ENCODE assay signal across 1 cellular context in the genomic region with DNA sequence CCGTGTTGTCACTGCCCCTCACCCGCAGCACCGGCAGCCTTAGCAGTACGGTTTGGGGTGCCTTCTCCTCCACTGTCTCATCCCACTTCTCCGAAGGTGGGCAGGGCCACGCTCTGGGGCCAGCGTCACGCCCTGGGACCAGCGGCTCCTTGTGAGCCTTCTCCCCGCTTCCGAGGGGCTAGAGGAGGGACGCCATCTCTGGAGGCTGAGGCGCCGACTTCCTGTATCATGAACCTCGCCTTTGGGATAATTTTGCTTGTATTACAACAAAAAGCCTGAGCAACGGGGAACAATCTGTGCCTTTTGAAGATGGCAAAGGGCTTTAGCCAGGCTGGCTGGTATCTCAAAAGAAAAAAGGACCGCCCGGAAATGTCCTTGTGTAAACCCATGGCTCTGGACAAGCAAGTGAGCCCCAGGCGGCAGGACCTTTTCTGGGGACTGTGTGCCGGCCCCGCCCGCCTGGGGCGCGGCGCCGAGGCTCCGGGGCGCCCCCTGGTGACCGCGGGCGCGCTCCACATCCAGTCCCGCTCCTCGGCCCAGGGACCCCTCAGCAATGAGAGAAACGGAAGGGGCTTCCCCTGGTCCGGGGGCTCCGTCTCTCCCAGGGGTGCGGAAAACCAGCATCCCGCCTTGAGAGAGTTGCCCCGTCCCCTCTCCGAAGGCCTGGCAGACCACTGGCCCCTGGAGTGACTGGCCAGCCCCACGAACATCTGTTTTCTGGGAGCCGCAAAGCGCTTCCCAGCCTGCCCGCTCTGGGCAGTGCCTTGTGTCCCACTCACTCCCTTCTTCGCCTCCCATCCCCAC.
A peak's percentile ranks its signal among the peaks of the same experiment; 100 is the strongest.
TF ChIP-seq lines count a peak whose summit lies in the region.

No MANE protein-coding gene starts in this region.

TF ChIP-seq in HepG2, 621 proteins besides CTCF, POLR2A, EP300 and RAD21 (continued from another document and continues in another):
- no peak for TF ChIP-seq ZNF770 (CRISPR knock-in tag; IDR thresholded peaks at IDR 0.05)
- 0 out of 2 replicates have a peak, but pooled peaks have one; percentile 22 for TF ChIP-seq SP4 (CRISPR knock-in tag; IDR thresholded peaks at IDR 0.05)
- no peak for TF ChIP-seq ZBTB49 (CRISPR knock-in tag; IDR thresholded peaks at IDR 0.05; ENCODE audit: borderline replicate concordance)
- TF ChIP-seq TGIF2 (CRISPR knock-in tag; IDR thresholded peaks at IDR 0.05) = no peak
- TF ChIP-seq ZNF784 (CRISPR knock-in tag; IDR thresholded peaks at IDR 0.05; ENCODE audit: borderline replicate concordance) = no peak
- TF ChIP-seq HDAC1 (CRISPR knock-in tag; IDR thresholded peaks at IDR 0.05) = peak; percentile 56; the same call in 1 of the 2 replicates
- no peak for TF ChIP-seq DMTF1 (CRISPR knock-in tag; IDR thresholded peaks at IDR 0.05)
- TF ChIP-seq, protein P1, sequence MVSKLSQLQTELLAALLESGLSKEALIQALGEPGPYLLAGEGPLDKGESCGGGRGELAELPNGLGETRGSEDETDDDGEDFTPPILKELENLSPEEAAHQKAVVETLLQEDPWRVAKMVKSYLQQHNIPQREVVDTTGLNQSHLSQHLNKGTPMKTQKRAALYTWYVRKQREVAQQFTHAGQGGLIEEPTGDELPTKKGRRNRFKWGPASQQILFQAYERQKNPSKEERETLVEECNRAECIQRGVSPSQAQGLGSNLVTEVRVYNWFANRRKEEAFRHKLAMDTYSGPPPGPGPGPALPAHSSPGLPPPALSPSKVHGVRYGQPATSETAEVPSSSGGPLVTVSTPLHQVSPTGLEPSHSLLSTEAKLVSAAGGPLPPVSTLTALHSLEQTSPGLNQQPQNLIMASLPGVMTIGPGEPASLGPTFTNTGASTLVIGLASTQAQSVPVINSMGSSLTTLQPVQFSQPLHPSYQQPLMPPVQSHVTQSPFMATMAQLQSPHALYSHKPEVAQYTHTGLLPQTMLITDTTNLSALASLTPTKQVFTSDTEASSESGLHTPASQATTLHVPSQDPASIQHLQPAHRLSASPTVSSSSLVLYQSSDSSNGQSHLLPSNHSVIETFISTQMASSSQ (IDR thresholded peaks at IDR 0.05; ENCODE audit: low read depth) = no peak
- TF ChIP-seq, protein P1 (CRISPR knock-in tag; IDR thresholded peaks at IDR 0.05; ENCODE audit: borderline replicate concordance) = no peak; the same call in 1 of the 2 replicates
- TF ChIP-seq KAT2B (IDR thresholded peaks at IDR 0.05; ENCODE audit: borderline replicate concordance, low read depth, low read length) = no peak
- peak; percentile 100 for TF ChIP-seq AGO1 (IDR thresholded peaks at IDR 0.05; ENCODE audit: low read depth, low read length, poor library complexity, severe bottlenecking)
- no peak for TF ChIP-seq ZNF33B (CRISPR knock-in tag; IDR thresholded peaks at IDR 0.05)
- no peak for TF ChIP-seq SNAPC2 (CRISPR knock-in tag; IDR thresholded peaks at IDR 0.05)
- no peak for TF ChIP-seq HOXD1 (CRISPR knock-in tag; IDR thresholded peaks at IDR 0.05)
- no peak for TF ChIP-seq RNF2 (conservative IDR thresholded peaks at IDR 0.05; ENCODE audit: low read depth)
- TF ChIP-seq ZNF432 (CRISPR knock-in tag; IDR thresholded peaks at IDR 0.05; ENCODE audit: borderline replicate concordance) = no peak
- TF ChIP-seq ZNF646 (CRISPR knock-in tag; IDR thresholded peaks at IDR 0.05) = no peak
- no peak for TF ChIP-seq NFRKB (IDR thresholded peaks at IDR 0.05)
- no peak for TF ChIP-seq TOPORS (CRISPR knock-in tag; IDR thresholded peaks at IDR 0.05)
- no peak for TF ChIP-seq NR3C1 (CRISPR knock-in tag; IDR thresholded peaks at IDR 0.05)
- peak; percentile 43; the same call in 1 of the 2 replicates for TF ChIP-seq ZFX (CRISPR knock-in tag; IDR thresholded peaks at IDR 0.05; ENCODE audit: low read depth)
- TF ChIP-seq RCOR2 (CRISPR knock-in tag; IDR thresholded peaks at IDR 0.05) = no peak
- TF ChIP-seq THAP7 (CRISPR knock-in tag; IDR thresholded peaks at IDR 0.05) = no peak
- no peak for TF ChIP-seq NFE2 (CRISPR knock-in tag; IDR thresholded peaks at IDR 0.05)
- no peak for TF ChIP-seq ZNF598 (CRISPR knock-in tag; IDR thresholded peaks at IDR 0.05; ENCODE audit: borderline replicate concordance)
- TF ChIP-seq DDIT3 (CRISPR knock-in tag; IDR thresholded peaks at IDR 0.05) = no peak
- no peak for TF ChIP-seq MBD4 (IDR thresholded peaks at IDR 0.05; ENCODE audit: borderline replicate concordance, low read length)
- TF ChIP-seq ESRRA (CRISPR knock-in tag; IDR thresholded peaks at IDR 0.05; ENCODE audit: low read depth) = 0 out of 2 replicates have a peak, but pooled peaks have one; percentile 24
- peak; percentile 29; the same call in 1 of the 2 replicates for TF ChIP-seq ZNF768 (CRISPR knock-in tag; IDR thresholded peaks at IDR 0.05)
- TF ChIP-seq, protein P2, sequence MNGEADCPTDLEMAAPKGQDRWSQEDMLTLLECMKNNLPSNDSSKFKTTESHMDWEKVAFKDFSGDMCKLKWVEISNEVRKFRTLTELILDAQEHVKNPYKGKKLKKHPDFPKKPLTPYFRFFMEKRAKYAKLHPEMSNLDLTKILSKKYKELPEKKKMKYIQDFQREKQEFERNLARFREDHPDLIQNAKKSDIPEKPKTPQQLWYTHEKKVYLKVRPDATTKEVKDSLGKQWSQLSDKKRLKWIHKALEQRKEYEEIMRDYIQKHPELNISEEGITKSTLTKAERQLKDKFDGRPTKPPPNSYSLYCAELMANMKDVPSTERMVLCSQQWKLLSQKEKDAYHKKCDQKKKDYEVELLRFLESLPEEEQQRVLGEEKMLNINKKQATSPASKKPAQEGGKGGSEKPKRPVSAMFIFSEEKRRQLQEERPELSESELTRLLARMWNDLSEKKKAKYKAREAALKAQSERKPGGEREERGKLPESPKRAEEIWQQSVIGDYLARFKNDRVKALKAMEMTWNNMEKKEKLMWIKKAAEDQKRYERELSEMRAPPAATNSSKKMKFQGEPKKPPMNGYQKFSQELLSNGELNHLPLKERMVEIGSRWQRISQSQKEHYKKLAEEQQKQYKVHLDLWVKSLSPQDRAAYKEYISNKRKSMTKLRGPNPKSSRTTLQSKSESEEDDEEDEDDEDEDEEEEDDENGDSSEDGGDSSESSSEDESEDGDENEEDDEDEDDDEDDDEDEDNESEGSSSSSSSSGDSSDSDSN (CRISPR knock-in tag; IDR thresholded peaks at IDR 0.05) = peak; percentile 57
